Comparison of ENCODE assay signal across 1 cellular context in the genomic region with DNA sequence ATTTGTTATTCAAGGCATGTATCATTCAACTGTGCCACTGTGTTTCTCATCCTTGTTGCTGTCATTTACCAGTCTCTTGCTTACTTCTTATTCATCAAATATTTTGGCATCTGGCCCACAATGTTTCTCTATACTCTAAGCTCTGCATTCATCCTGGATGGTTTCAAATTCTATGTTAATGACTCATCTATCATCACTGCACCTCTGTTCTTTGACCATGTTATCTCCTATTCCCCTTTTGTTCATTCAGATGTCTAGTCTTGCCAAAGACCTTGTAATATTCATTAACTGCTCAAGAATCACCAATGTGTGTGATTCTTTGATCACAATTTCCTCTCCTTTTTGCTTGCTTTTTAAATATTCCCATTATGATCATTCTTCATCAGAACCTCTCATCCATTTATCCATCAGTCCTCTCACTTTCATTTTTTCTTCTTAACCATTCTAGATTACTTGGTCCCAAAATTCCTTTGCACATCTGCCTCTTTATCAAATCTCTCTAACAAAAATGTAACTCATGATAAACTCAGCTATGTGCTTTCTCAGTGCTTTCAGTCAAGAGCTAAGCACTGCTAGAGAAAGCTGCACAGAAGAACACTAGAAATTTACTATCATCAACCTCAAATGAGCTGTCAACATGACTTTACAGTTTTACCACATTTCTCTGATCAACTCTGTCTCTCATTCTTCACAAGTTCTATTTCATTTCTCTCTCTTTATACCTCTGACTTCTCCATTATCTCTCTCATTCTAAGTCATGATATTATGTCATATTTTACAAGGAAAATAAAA.
TF ChIP-seq lines count a peak whose summit lies in the region.

No MANE protein-coding gene starts in this region.

TF ChIP-seq in HCT116, 20 proteins besides CTCF, POLR2A, EP300 and RAD21 (continued from another document):
- TF ChIP-seq ZNF274 (IDR thresholded peaks at IDR 0.05; ENCODE audit: low read depth, low read length) (no peak), POLR2AphosphoS5 (IDR thresholded peaks at IDR 0.05; ENCODE audit: low read depth, low read length) (0 out of 2 replicates have a peak, but pooled peaks have one; percentile 15), TCF7L2 (IDR thresholded peaks at IDR 0.05; ENCODE audit: borderline replicate concordance, extremely low read depth, insufficient read depth, insufficient read length) (peak; percentile 33), JUND (IDR thresholded peaks at IDR 0.05) (peak; percentile 51), ELF1 (IDR thresholded peaks at IDR 0.05; ENCODE audit: borderline replicate concordance, low read depth) (no peak), CBX3 (IDR thresholded peaks at IDR 0.05; ENCODE audit: low read depth) (no peak), YY1 (IDR thresholded peaks at IDR 0.05; ENCODE audit: extremely low read depth, insufficient replicate concordance, low read depth, low read length) (no peak)
- TF ChIP-seq, protein P1, sequence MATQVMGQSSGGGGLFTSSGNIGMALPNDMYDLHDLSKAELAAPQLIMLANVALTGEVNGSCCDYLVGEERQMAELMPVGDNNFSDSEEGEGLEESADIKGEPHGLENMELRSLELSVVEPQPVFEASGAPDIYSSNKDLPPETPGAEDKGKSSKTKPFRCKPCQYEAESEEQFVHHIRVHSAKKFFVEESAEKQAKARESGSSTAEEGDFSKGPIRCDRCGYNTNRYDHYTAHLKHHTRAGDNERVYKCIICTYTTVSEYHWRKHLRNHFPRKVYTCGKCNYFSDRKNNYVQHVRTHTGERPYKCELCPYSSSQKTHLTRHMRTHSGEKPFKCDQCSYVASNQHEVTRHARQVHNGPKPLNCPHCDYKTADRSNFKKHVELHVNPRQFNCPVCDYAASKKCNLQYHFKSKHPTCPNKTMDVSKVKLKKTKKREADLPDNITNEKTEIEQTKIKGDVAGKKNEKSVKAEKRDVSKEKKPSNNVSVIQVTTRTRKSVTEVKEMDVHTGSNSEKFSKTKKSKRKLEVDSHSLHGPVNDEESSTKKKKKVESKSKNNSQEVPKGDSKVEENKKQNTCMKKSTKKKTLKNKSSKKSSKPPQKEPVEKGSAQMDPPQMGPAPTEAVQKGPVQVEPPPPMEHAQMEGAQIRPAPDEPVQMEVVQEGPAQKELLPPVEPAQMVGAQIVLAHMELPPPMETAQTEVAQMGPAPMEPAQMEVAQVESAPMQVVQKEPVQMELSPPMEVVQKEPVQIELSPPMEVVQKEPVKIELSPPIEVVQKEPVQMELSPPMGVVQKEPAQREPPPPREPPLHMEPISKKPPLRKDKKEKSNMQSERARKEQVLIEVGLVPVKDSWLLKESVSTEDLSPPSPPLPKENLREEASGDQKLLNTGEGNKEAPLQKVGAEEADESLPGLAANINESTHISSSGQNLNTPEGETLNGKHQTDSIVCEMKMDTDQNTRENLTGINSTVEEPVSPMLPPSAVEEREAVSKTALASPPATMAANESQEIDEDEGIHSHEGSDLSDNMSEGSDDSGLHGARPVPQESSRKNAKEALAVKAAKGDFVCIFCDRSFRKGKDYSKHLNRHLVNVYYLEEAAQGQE (IDR thresholded peaks at IDR 0.05; ENCODE audit: low read depth) = no peak
